Comparison of ENCODE assay signal across 8 cellular contexts in genomic region chr5:168706655-168707069, GRCh38.
DNase-seq lines count a peak whose midpoint lies in the region; ATAC-seq and TF ChIP-seq lines count a peak whose summit lies in the region.

No MANE protein-coding gene starts in this region.

- TF ChIP-seq CTCF in GM10248 (IDR thresholded peaks at IDR 0.05; ENCODE audit: control extremely low read depth, extremely low read depth, low read depth, missing control alignments), result peak; percentile 44
- TF ChIP-seq CTCF in mammary epithelial cell (conservative IDR thresholded peaks at IDR 0.05 in 1 of 2, IDR thresholded peaks at IDR 0.05 in 1 of 2; ENCODE audit: extremely low read depth in 1 of 2, insufficient read depth in 1 of 2, low read depth in 1 of 2, low read length in 2 of 2), result peak; percentile 48 to 86
- no peak for TF ChIP-seq CTCF in left lung (IDR thresholded peaks at IDR 0.05)
- TF ChIP-seq CTCF in esophagus squamous epithelium (IDR thresholded peaks at IDR 0.05), result peak in 3 of 6 experiments; percentile 21 to 61 (median 41)

- no peak overlapping the region for H3K4me3 ChIP-seq in mammary epithelial cell (replicated peaks in 1 of 3; ENCODE audit: insufficient read depth in 1 of 3, low read depth in 2 of 3, low read length in 3 of 3)
- H3K4me3 ChIP-seq in left lung, result no peak overlapping the region
- no peak overlapping the region for H3K4me3 ChIP-seq in esophagus squamous epithelium

- no TSS peak for BruUV-seq in mammary epithelial cell (replicated peaks; lab: Mats Ljungman, UMichigan)

- no peak overlapping the region for H3K9ac ChIP-seq in mammary epithelial cell (ENCODE audit: insufficient read depth, low read length)

- 67% methylated on average over 5 of the region's 5 CpGs for WGBS in mammary epithelial cell (ENCODE audit: low coverage, missing lambda C conversion rate)
- 60 to 70% methylated on average over 3 of the region's 5 CpGs for WGBS in esophagus squamous epithelium, 2 donors

- no peaks in the 10 kb centered on the region for H3K9me3 ChIP-seq in mammary epithelial cell (replicated peaks; ENCODE audit: insufficient read depth, low read length)
- no peaks in the 10 kb centered on the region for H3K9me3 ChIP-seq in left lung
- H3K9me3 ChIP-seq in esophagus squamous epithelium, result no peaks in the 10 kb centered on the region

- no peaks in the 10 kb centered on the region for H3K79me2 ChIP-seq in mammary epithelial cell (ENCODE audit: insufficient read depth, low read length)

- H3K27ac ChIP-seq in mammary epithelial cell (ENCODE audit: insufficient read depth, low read depth, low read length) (no peak overlapping the region), left lung (no peak overlapping the region), esophagus squamous epithelium (no peak overlapping the region)

- no peak overlapping the region for H2AFZ ChIP-seq in mammary epithelial cell (ENCODE audit: low read depth, low read length)

- H3K36me3 ChIP-seq in mammary epithelial cell (ENCODE audit: insufficient read depth, low read length) (no peaks in the 10 kb centered on the region), left lung (no peaks in the 10 kb centered on the region), esophagus squamous epithelium (no peaks in the 10 kb centered on the region)

- H3K4me2 ChIP-seq in mammary epithelial cell (ENCODE audit: insufficient read depth, low read depth, low read length), result no peak overlapping the region

- CTCF ChIA-PET in GM10248 (lab: Yijun Ruan, JAX) (interaction anchor here (1.0 to 1.3 kb wide), 4 partner anchors 9 to 1364 kb away, joined by 3 to 4 read pairs (median 3); no protein-coding TSS in a partner anchor), mammary epithelial cell (lab: Charles Lee; ENCODE audit: low non-redundant PET) (no interaction called here)

- TF ChIP-seq POLR2A in esophagus squamous epithelium (IDR thresholded peaks at IDR 0.05), result no peak

- in situ Hi-C loops in mammary epithelial cell (cut with MboI; ENCODE audit: low sequenced_read_pairs in 2 of 2), result no loop called here

- dilution Hi-C loops in mammary epithelial cell (cut with HindIII; ENCODE audit: low sequenced_read_pairs), result no loop called here

- peak; percentile 37 for DNase-seq in 8988T
- no peak for DNase-seq in GM10248 (ENCODE audit: extremely low spot score)
- DNase-seq in NCI-H2227 (lab: John Stamatoyannopoulos, UW; ENCODE audit: unreplicated experiment), result peak; percentile 49
- DNase-seq in mammary epithelial cell, result peak; percentile 23
- DNase-seq in left lung, result no peak
- no peak for DNase-seq in esophagus squamous epithelium (lab: John Stamatoyannopoulos, UW)
- DNase-seq in activated CD8-positive, alpha-beta memory T cell treated with anti-CD3 and anti-CD28 coated beads for 24 hours, result no peak

- POLR2A ChIA-PET in GM10248 (lab: Yijun Ruan, JAX), result no interaction called here

- H3K27me3 ChIP-seq in mammary epithelial cell (ENCODE audit: insufficient read depth, low read length) (no peaks in the 10 kb centered on the region), left lung (no peaks in the 10 kb centered on the region), esophagus squamous epithelium (peaks cover 0 to 11% (median 0%) of the 10 kb centered on the region in 4 donors)

- H3K4me1 ChIP-seq in mammary epithelial cell (ENCODE audit: insufficient read depth, low read length), result no peaks in the 10 kb centered on the region
- H3K4me1 ChIP-seq in left lung, result no peaks in the 10 kb centered on the region
- H3K4me1 ChIP-seq in esophagus squamous epithelium, result no peaks in the 10 kb centered on the region

- ATAC-seq in left lung (peak; percentile 66), GM21528 (IDR thresholded peaks at IDR 0.05; ENCODE audit: low FRiP score, unreplicated experiment) (no peak)

- no peaks in the 10 kb centered on the region for H4K20me1 ChIP-seq in mammary epithelial cell (ENCODE audit: insufficient read depth, low read length)

- intact Hi-C loops in mammary epithelial cell (cut with micrococcal nuclease) (loop anchor here (1.0 to 10.0 kb wide), 5 partner anchors 281 to 872 kb away; partner anchors contain the start of gene SLIT3), left lung (cut with DNase I) (no loop called here), esophagus squamous epithelium (cut with DNase I) (no loop called here)

Comparison
In these comparisons a context has a peak if more than half of its experiments do, and no peak if none do; other contexts are left out.
1. DNase-seq: peak in 8988T (single experiment), NCI-H2227 (single experiment) and mammary epithelial cell (single experiment); none in GM10248 (single experiment), left lung (0 of 2), esophagus squamous epithelium (single experiment) and activated CD8-positive, alpha-beta memory T cell treated with anti-CD3 and anti-CD28 coated beads for 24 hours (single experiment).
2. CTCF ChIP-seq: peak in GM10248 (single experiment) and mammary epithelial cell (2 of 2); none in left lung (0 of 2).